In the genomic region with DNA sequence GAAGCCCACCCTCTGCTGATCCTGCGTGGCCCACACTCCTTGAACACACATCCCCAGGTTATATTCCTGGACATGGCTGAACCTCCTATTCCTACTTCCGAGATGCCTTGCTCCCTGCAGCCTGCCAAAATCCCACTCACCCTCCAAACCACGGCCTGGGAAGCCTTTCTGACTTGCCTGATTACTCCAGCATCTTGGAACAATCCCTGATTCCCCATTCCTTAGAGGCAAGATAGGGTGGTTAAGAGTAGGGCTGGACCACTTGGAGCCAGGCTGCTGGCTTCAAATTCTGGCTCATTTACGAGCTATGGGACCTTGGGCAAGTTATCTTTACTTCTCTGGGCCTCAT, we compare ENCODE assay signal across 1 cellular context.
TF ChIP-seq lines count a peak whose summit lies in the region.

No MANE protein-coding gene starts in this region.

TF ChIP-seq in HepG2, 621 proteins besides CTCF, POLR2A, EP300 and RAD21:
- TF ChIP-seq ZNF260 (CRISPR knock-in tag; IDR thresholded peaks at IDR 0.05; ENCODE audit: borderline replicate concordance, low read depth) (no peak), SRY (CRISPR knock-in tag; IDR thresholded peaks at IDR 0.05) (no peak), ZNF451 (CRISPR knock-in tag; IDR thresholded peaks at IDR 0.05) (0 out of 2 replicates have a peak, but pooled peaks have one; percentile 45), KDM2A (CRISPR knock-in tag; IDR thresholded peaks at IDR 0.05; ENCODE audit: borderline replicate concordance, low read depth) (0 out of 2 replicates have a peak, but pooled peaks have one; percentile 20), POLR2G (IDR thresholded peaks at IDR 0.05; ENCODE audit: low read depth, low read length) (peak; percentile 61), NFATC3 (CRISPR knock-in tag; IDR thresholded peaks at IDR 0.05) (0 out of 2 replicates have a peak, but pooled peaks have one; percentile 59), ZNF33B (CRISPR knock-in tag; IDR thresholded peaks at IDR 0.05) (0 out of 2 replicates have a peak, but pooled peaks have one; percentile 38), ZNF274 (CRISPR knock-in tag; IDR thresholded peaks at IDR 0.05) (peak; percentile 37; the same call in 1 of the 2 replicates), ZNF598 (CRISPR knock-in tag; IDR thresholded peaks at IDR 0.05; ENCODE audit: borderline replicate concordance) (0 out of 2 replicates have a peak, but pooled peaks have one; percentile 41)
